Comparison of ENCODE assay signal across 10 cellular contexts in genomic region chr4:102007959-102008425, GRCh38.
DNase-seq lines count a peak whose midpoint lies in the region; ATAC-seq lines count a peak whose summit lies in the region.
"Had no signal": no experiment of that assay in that cellular context is flagged by ENCODE, and none has a peak within 500 bp of the region (broad histone marks: within the 10 kb centered on the region; RNA-seq: fewer than 3 reads in every experiment).

No MANE protein-coding gene starts in this region.

- peak; percentile 96 to 100 for ATAC-seq in activated naive CD4-positive, alpha-beta T cell treated with anti-CD3 and anti-CD28 coated beads, Interleukin-2, amount 50 U/mL, for 72 hours
- peak; percentile 92 for ATAC-seq in HG02678 (IDR thresholded peaks at IDR 0.05; ENCODE audit: unreplicated experiment)
- peak; percentile 96 for ATAC-seq in stimulated activated naive CD8-positive, alpha-beta T cell treated with anti-CD3 and anti-CD28 coated beads, Interleukin-15, amount 100 ng/mL, for 72 hours
- no peak for ATAC-seq in naive thymus-derived CD8-positive, alpha-beta T cell

- CTCF ChIA-PET in activated naive CD4-positive, alpha-beta T cell treated with anti-CD3 and anti-CD28 coated beads, Interleukin-2, amount 10 ng/mL, durations not matched to agents 7 days and 5 days (lab: Charles Lee) = interaction anchor here (0.7 kb wide), 1 partner anchor 808 kb away, joined by 3 read pairs; no protein-coding TSS in a partner anchor

- no peak overlapping the region for H3K4me3 ChIP-seq in Jurkat, Clone E6-1 (ENCODE audit: low read length)
- H3K4me3 ChIP-seq: SJSA1 had no signal

- peaks cover 0 to 3% of the 10 kb centered on the region in 2 donors for H3K9me3 Mint-ChIP-seq in activated naive CD4-positive, alpha-beta T cell treated with anti-CD3 and anti-CD28 coated beads, Interleukin-2, amount 50 U/mL, for 72 hours
- H3K9me3 Mint-ChIP-seq in activated naive CD4-positive, alpha-beta T cell treated with anti-CD3 and anti-CD28 coated beads, Interleukin-2, amount 10 ng/mL, durations not matched to agents 7 days and 5 days = no peaks in the 10 kb centered on the region
- no peaks in the 10 kb centered on the region for H3K9me3 Mint-ChIP-seq in stimulated activated naive CD8-positive, alpha-beta T cell treated with anti-CD3 and anti-CD28 coated beads, Interleukin-15, amount 100 ng/mL, for 72 hours
- H3K9me3 Mint-ChIP-seq in naive thymus-derived CD8-positive, alpha-beta T cell = no peaks in the 10 kb centered on the region
- H3K9me3 Mint-ChIP-seq: dendritic cell treated with granulocyte-macrophage colony-stimulating factor and Interleukin-4, amounts not matched to agents 40 ng/mL and 50 ng/mL, for 4 days had no signal

- POLR2A ChIA-PET in naive thymus-derived CD8-positive, alpha-beta T cell (lab: Charles Lee) = no interaction called here

- no peaks in the 10 kb centered on the region for H3K36me3 Mint-ChIP-seq in activated naive CD4-positive, alpha-beta T cell treated with anti-CD3 and anti-CD28 coated beads, Interleukin-2, amount 50 U/mL, for 72 hours
- H3K36me3 Mint-ChIP-seq in activated naive CD4-positive, alpha-beta T cell treated with anti-CD3 and anti-CD28 coated beads, Interleukin-2, amount 10 ng/mL, durations not matched to agents 7 days and 5 days = no peaks in the 10 kb centered on the region
- H3K36me3 Mint-ChIP-seq in naive thymus-derived CD8-positive, alpha-beta T cell = no peaks in the 10 kb centered on the region

- no peak overlapping the region for H3K27ac Mint-ChIP-seq in activated naive CD4-positive, alpha-beta T cell treated with anti-CD3 and anti-CD28 coated beads, Interleukin-2, amount 50 U/mL, for 72 hours
- H3K27ac Mint-ChIP-seq in activated naive CD4-positive, alpha-beta T cell treated with anti-CD3 and anti-CD28 coated beads, Interleukin-2, amount 10 ng/mL, durations not matched to agents 7 days and 5 days = no peak overlapping the region
- no peak overlapping the region for H3K27ac Mint-ChIP-seq in stimulated activated naive CD8-positive, alpha-beta T cell treated with anti-CD3 and anti-CD28 coated beads, Interleukin-15, amount 100 ng/mL, for 72 hours
- H3K27ac Mint-ChIP-seq in naive thymus-derived CD8-positive, alpha-beta T cell = no peak overlapping the region
- H3K27ac Mint-ChIP-seq: dendritic cell treated with granulocyte-macrophage colony-stimulating factor and Interleukin-4, amounts not matched to agents 40 ng/mL and 50 ng/mL, for 4 days had no signal

- no peaks in the 10 kb centered on the region for H3K4me1 Mint-ChIP-seq in activated naive CD4-positive, alpha-beta T cell treated with anti-CD3 and anti-CD28 coated beads, Interleukin-2, amount 10 ng/mL, durations not matched to agents 7 days and 5 days
- H3K4me1 Mint-ChIP-seq in stimulated activated naive CD8-positive, alpha-beta T cell treated with anti-CD3 and anti-CD28 coated beads, Interleukin-15, amount 100 ng/mL, for 72 hours = no peaks in the 10 kb centered on the region
- peaks cover 0 to 12% (median 0%) of the 10 kb centered on the region in 4 donors for H3K4me1 Mint-ChIP-seq in naive thymus-derived CD8-positive, alpha-beta T cell

- no peak overlapping the region for H3K4me3 Mint-ChIP-seq in activated naive CD4-positive, alpha-beta T cell treated with anti-CD3 and anti-CD28 coated beads, Interleukin-2, amount 10 ng/mL, durations not matched to agents 7 days and 5 days
- no peak overlapping the region for H3K4me3 Mint-ChIP-seq in stimulated activated naive CD8-positive, alpha-beta T cell treated with anti-CD3 and anti-CD28 coated beads, Interleukin-15, amount 100 ng/mL, for 72 hours
- H3K4me3 Mint-ChIP-seq in naive thymus-derived CD8-positive, alpha-beta T cell = no peak overlapping the region
- H3K4me3 Mint-ChIP-seq: dendritic cell treated with granulocyte-macrophage colony-stimulating factor and Interleukin-4, amounts not matched to agents 40 ng/mL and 50 ng/mL, for 4 days had no signal

- no peaks in the 10 kb centered on the region for H3K27me3 Mint-ChIP-seq in activated naive CD4-positive, alpha-beta T cell treated with anti-CD3 and anti-CD28 coated beads, Interleukin-2, amount 10 ng/mL, durations not matched to agents 7 days and 5 days
- H3K27me3 Mint-ChIP-seq in stimulated activated naive CD8-positive, alpha-beta T cell treated with anti-CD3 and anti-CD28 coated beads, Interleukin-15, amount 100 ng/mL, for 72 hours = no peaks in the 10 kb centered on the region
- no peaks in the 10 kb centered on the region for H3K27me3 Mint-ChIP-seq in naive thymus-derived CD8-positive, alpha-beta T cell
- H3K27me3 Mint-ChIP-seq: dendritic cell treated with granulocyte-macrophage colony-stimulating factor and Interleukin-4, amounts not matched to agents 40 ng/mL and 50 ng/mL, for 4 days had no signal

- DNase-seq in activated naive CD4-positive, alpha-beta T cell treated with anti-CD3 and anti-CD28 coated beads, Interleukin-2, amount 50 U/mL, for 72 hours (ENCODE audit: low spot score in 2 of 2) = no peak
- DNase-seq in activated naive CD4-positive, alpha-beta T cell treated with anti-CD3 and anti-CD28 coated beads, Interleukin-2, amount 10 ng/mL, durations not matched to agents 7 days and 5 days = no peak
- DNase-seq in Jurkat, Clone E6-1 (ENCODE audit: low read depth, low spot score) = peak; percentile 36
- no peak for DNase-seq in stimulated activated naive CD8-positive, alpha-beta T cell treated with anti-CD3 and anti-CD28 coated beads, Interleukin-15, amount 100 ng/mL, for 72 hours
- DNase-seq in naive thymus-derived CD8-positive, alpha-beta T cell = no peak
- DNase-seq in HK-2 (ENCODE audit: unreplicated experiment) (no peak), EL (no peak)

Comparison
In these comparisons a context has a peak if more than half of its experiments do, and no peak if none do; other contexts are left out.
1. ATAC-seq: peak in activated naive CD4-positive, alpha-beta T cell treated with anti-CD3 and anti-CD28 coated beads, Interleukin-2, amount 50 U/mL, for 72 hours (2 of 2), HG02678 (single experiment) and stimulated activated naive CD8-positive, alpha-beta T cell treated with anti-CD3 and anti-CD28 coated beads, Interleukin-15, amount 100 ng/mL, for 72 hours (single experiment); none in naive thymus-derived CD8-positive, alpha-beta T cell (0 of 2).